ENCODE assay signal across 16 cellular contexts in genomic region chr1:89687254-89687653, GRCh38. TPM values are rescaled to one million over a fixed set of nuclear protein-coding genes. Genes with fewer than 3 reads are reported as not detected.
DNase-seq lines count a peak whose midpoint lies in the region; ATAC-seq lines count a peak whose summit lies in the region.
"Had no signal": no experiment of that assay in that cellular context is flagged by ENCODE, and none has a peak within 500 bp of the region (broad histone marks: within the 10 kb centered on the region; RNA-seq: fewer than 3 reads in every experiment).

No MANE protein-coding gene starts in this region.

- H3K9me3 ChIP-seq in T-helper 17 cell (ENCODE audit: control insufficient read depth, low read length, poor library complexity, severe bottlenecking) = no peaks in the 10 kb centered on the region
- H3K9me3 ChIP-seq: lower lobe of right lung had no signal

- peaks cover 41 to 52% of the 10 kb centered on the region in 2 donors for H3K36me3 Mint-ChIP-seq in activated naive CD4-positive, alpha-beta T cell treated with anti-CD3 and anti-CD28 coated beads, Interleukin-2, amount 50 U/mL, for 72 hours
- peaks cover 22% of the 10 kb centered on the region for H3K36me3 Mint-ChIP-seq in T-helper 17 cell (ENCODE audit: low read depth)
- H3K36me3 Mint-ChIP-seq in dendritic cell treated with granulocyte-macrophage colony-stimulating factor and Interleukin-4, amounts not matched to agents 40 ng/mL and 50 ng/mL, for 4 days (ENCODE audit: low read depth) = peaks cover 71% of the 10 kb centered on the region

- H3K4me3 Mint-ChIP-seq in T-helper 17 cell = no peak overlapping the region
- no peak overlapping the region for H3K4me3 Mint-ChIP-seq in dendritic cell treated with granulocyte-macrophage colony-stimulating factor and Interleukin-4, amounts not matched to agents 40 ng/mL and 50 ng/mL, for 4 days
- no peak overlapping the region for H3K4me3 Mint-ChIP-seq in stimulated activated naive CD8-positive, alpha-beta T cell treated with anti-CD3 and anti-CD28 coated beads, Interleukin-15, amount 100 ng/mL, for 72 hours

- peak overlapping the region; percentile 30 to 93 for H3K27ac Mint-ChIP-seq in activated naive CD4-positive, alpha-beta T cell treated with anti-CD3 and anti-CD28 coated beads, Interleukin-2, amount 50 U/mL, for 72 hours
- H3K27ac Mint-ChIP-seq in T-helper 17 cell = peak overlapping the region; percentile 89
- H3K27ac Mint-ChIP-seq in dendritic cell treated with granulocyte-macrophage colony-stimulating factor and Interleukin-4, amounts not matched to agents 40 ng/mL and 50 ng/mL, for 4 days = peak overlapping the region; percentile 15
- H3K27ac Mint-ChIP-seq in stimulated activated naive CD8-positive, alpha-beta T cell treated with anti-CD3 and anti-CD28 coated beads, Interleukin-15, amount 100 ng/mL, for 72 hours = peak overlapping the region in 1 of 2 donors; percentile 95

- H3K9me3 Mint-ChIP-seq in activated naive CD4-positive, alpha-beta T cell treated with anti-CD3 and anti-CD28 coated beads, Interleukin-2, amount 50 U/mL, for 72 hours = peaks cover 12 to 18% of the 10 kb centered on the region in 2 donors
- no peaks in the 10 kb centered on the region for H3K9me3 Mint-ChIP-seq in dendritic cell treated with granulocyte-macrophage colony-stimulating factor and Interleukin-4, amounts not matched to agents 40 ng/mL and 50 ng/mL, for 4 days
- peaks cover 0 to 12% of the 10 kb centered on the region in 2 donors for H3K9me3 Mint-ChIP-seq in stimulated activated naive CD8-positive, alpha-beta T cell treated with anti-CD3 and anti-CD28 coated beads, Interleukin-15, amount 100 ng/mL, for 72 hours

- intact Hi-C loops in dendritic cell treated with granulocyte-macrophage colony-stimulating factor and Interleukin-4, amounts not matched to agents 40 ng/mL and 50 ng/mL, for 4 days (cut with micrococcal nuclease) = no loop called here

- DNase-seq in activated naive CD4-positive, alpha-beta T cell treated with anti-CD3 and anti-CD28 coated beads, Interleukin-2, amount 50 U/mL, for 72 hours (ENCODE audit: low spot score in 2 of 2) = no peak
- DNase-seq in activated naive CD4-positive, alpha-beta T cell treated with Interleukin-2 at 50 U/mL for 16 hours = no peak
- DNase-seq in T-helper 17 cell = no peak
- no peak for DNase-seq in stimulated activated naive CD8-positive, alpha-beta T cell treated with anti-CD3 and anti-CD28 coated beads, Interleukin-15, amount 100 ng/mL, for 72 hours
- no peak for DNase-seq in NOMO-1 (lab: John Stamatoyannopoulos, UW; ENCODE audit: unreplicated experiment in 2 of 2)
- DNase-seq in kidney glomerular epithelial cell (lab: John Stamatoyannopoulos, UW) = no peak
- DNase-seq: activated CD4-positive, CD25-positive, alpha-beta regulatory T cell treated with anti-CD3 and anti-CD28 coated beads, Interleukin-2, amount 50 U/mL, for 72 hours; COR-L47; foreskin melanocyte; lower lobe of right lung; NCI-H1105 treated with DMSO at 0.1 percent for 48 hours; stimulated activated CD4-positive, alpha-beta T cell treated with anti-CD3 and anti-CD28 coated beads, Interleukin-2, amount 100 ng/mL, for 48 hours; trophoblast cell had no signal

- no peaks in the 10 kb centered on the region for H3K27me3 Mint-ChIP-seq in T-helper 17 cell
- no peaks in the 10 kb centered on the region for H3K27me3 Mint-ChIP-seq in dendritic cell treated with granulocyte-macrophage colony-stimulating factor and Interleukin-4, amounts not matched to agents 40 ng/mL and 50 ng/mL, for 4 days
- H3K27me3 Mint-ChIP-seq in stimulated activated naive CD8-positive, alpha-beta T cell treated with anti-CD3 and anti-CD28 coated beads, Interleukin-15, amount 100 ng/mL, for 72 hours = no peaks in the 10 kb centered on the region

- ATAC-seq in activated naive CD4-positive, alpha-beta T cell treated with anti-CD3 and anti-CD28 coated beads, Interleukin-2, amount 50 U/mL, for 72 hours = peak; percentile 43 to 63
- no peak for ATAC-seq in T-helper 17 cell
- peak; percentile 44 for ATAC-seq in stimulated activated naive CD8-positive, alpha-beta T cell treated with anti-CD3 and anti-CD28 coated beads, Interleukin-15, amount 100 ng/mL, for 72 hours
- ATAC-seq in HG03280 (IDR thresholded peaks at IDR 0.05; ENCODE audit: unreplicated experiment) = no peak
- ATAC-seq: SK-N-SH treated with all-trans-retinoic acid at 6 μM for 48 hours had no signal

- peaks cover 45% of the 10 kb centered on the region for H3K4me1 Mint-ChIP-seq in T-helper 17 cell
- peaks cover 66% of the 10 kb centered on the region for H3K4me1 Mint-ChIP-seq in dendritic cell treated with granulocyte-macrophage colony-stimulating factor and Interleukin-4, amounts not matched to agents 40 ng/mL and 50 ng/mL, for 4 days (ENCODE audit: low read depth)
- H3K4me1 Mint-ChIP-seq in stimulated activated naive CD8-positive, alpha-beta T cell treated with anti-CD3 and anti-CD28 coated beads, Interleukin-15, amount 100 ng/mL, for 72 hours = peaks cover 58% of the 10 kb centered on the region

RNA-seq across cellular contexts. Expression of gene LRRC8C, which starts 54.3 kb away (rescaled TPM):
- 10 to 100 TPM; 27.0 to 31.7 TPM for total RNA-seq in activated naive CD4-positive, alpha-beta T cell treated with anti-CD3 and anti-CD28 coated beads, Interleukin-2, amount 50 U/mL, for 72 hours
- total RNA-seq in T-helper 17 cell = 10 to 100 TPM; 46.0 to 52.4 TPM

Comparison
In these comparisons a context has a peak if more than half of its experiments do, and no peak if none do; other contexts are left out.
1. ATAC-seq: peak in activated naive CD4-positive, alpha-beta T cell treated with anti-CD3 and anti-CD28 coated beads, Interleukin-2, amount 50 U/mL, for 72 hours (2 of 2) and stimulated activated naive CD8-positive, alpha-beta T cell treated with anti-CD3 and anti-CD28 coated beads, Interleukin-15, amount 100 ng/mL, for 72 hours (single experiment); none in T-helper 17 cell (single experiment) and HG03280 (single experiment).